Comparison of ENCODE assay signal across 24 cellular contexts in the genomic region with DNA sequence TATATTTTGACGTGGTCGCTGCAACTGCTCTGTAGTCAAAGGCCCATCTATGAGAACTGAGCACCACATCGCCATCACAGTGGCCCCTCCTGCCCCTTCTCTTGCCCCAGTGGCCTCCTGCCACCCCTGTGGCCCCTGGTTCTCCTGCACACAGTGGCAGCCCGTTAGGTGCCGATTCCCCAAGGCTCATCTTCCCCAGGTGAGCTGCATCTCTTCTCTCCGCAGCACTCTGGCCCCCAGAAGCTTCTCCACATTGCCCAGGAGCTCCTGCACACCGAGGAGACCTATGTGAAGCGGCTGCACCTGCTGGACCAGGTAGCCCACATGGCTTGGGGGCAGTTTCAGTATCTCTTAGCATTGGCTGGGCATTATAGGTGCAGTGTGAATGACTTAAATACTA. TPM values are rescaled to one million over a fixed set of nuclear protein-coding genes. Genes with fewer than 3 reads are reported as not detected.
DNase-seq lines count a peak whose midpoint lies in the region; ATAC-seq lines count a peak whose summit lies in the region.
"Had no signal": no experiment of that assay in that cellular context is flagged by ENCODE, and none has a peak within 500 bp of the region (broad histone marks: within the 10 kb centered on the region; RNA-seq: fewer than 3 reads in every experiment).

No MANE protein-coding gene starts in this region.

- peaks cover 7% of the 10 kb centered on the region for H3K9me3 Mint-ChIP-seq in activated naive CD4-positive, alpha-beta T cell treated with anti-CD3 and anti-CD28 coated beads for 36 hours
- peaks cover 0 to 4% (median 3%) of the 10 kb centered on the region in 3 donors for H3K9me3 Mint-ChIP-seq in T-cell
- H3K9me3 Mint-ChIP-seq in activated naive CD8-positive, alpha-beta T cell treated with anti-CD3 and anti-CD28 coated beads, Interleukin-2, amount 50 U/mL, for 24 hours, result peaks cover 5% of the 10 kb centered on the region
- peaks cover 4% of the 10 kb centered on the region for H3K9me3 Mint-ChIP-seq in stimulated activated effector memory CD8-positive, alpha-beta T cell treated with anti-CD3 and anti-CD28 coated beads, Interleukin-12 subunit alpha, Interleukin-12 subunit beta, amount 100 ng/mL, for 72 hours

- no peak for DNase-seq in activated naive CD4-positive, alpha-beta T cell treated with anti-CD3 and anti-CD28 coated beads for 36 hours
- no peak for DNase-seq in activated naive CD4-positive, alpha-beta T cell treated with anti-CD3 and anti-CD28 coated beads, Interleukin-2, amount 50 U/mL, for 16 hours
- no peak for DNase-seq in T-cell
- DNase-seq in activated naive CD8-positive, alpha-beta T cell treated with anti-CD3 and anti-CD28 coated beads, Interleukin-2, amount 50 U/mL, for 24 hours, result no peak
- DNase-seq in stimulated activated effector memory CD8-positive, alpha-beta T cell treated with anti-CD3 and anti-CD28 coated beads, Interleukin-12 subunit alpha, Interleukin-12 subunit beta, amount 100 ng/mL, for 72 hours (ENCODE audit: low spot score in 2 of 2), result no peak
- DNase-seq in A172 (ENCODE audit: low spot score), result no peak
- DNase-seq in mesenteric fat pad (ENCODE audit: low spot score), result no peak
- no peak for DNase-seq in HUDEP-2 (lab: John Stamatoyannopoulos, UW; ENCODE audit: unreplicated experiment in 76 of 76)
- DNase-seq: activated effector memory CD4-positive, alpha-beta T cell treated with Interleukin-2 at 50 U/mL for 16 hours; colonic mucosa; foreskin fibroblast; HCEC 1CT; head of caudate nucleus; KG1; kidney; MG63; NCI-H1105 treated with DMSO at 0.1 percent for 48 hours; NCI-H2029; NCI-H526 treated with DMSO at 0.1 percent for 48 hours; SHP77 treated with DMSO at 0.1 percent for 48 hours; stimulated activated CD4-positive, alpha-beta T cell treated with anti-CD3 and anti-CD28 coated beads, Interleukin-1b, Interleukin-23, amount 100 ng/mL, for 48 hours; substantia nigra; SW 1271 had no signal

- H3K27me3 Mint-ChIP-seq in activated naive CD4-positive, alpha-beta T cell treated with anti-CD3 and anti-CD28 coated beads for 36 hours (ENCODE audit: low read depth), result no peaks in the 10 kb centered on the region
- no peaks in the 10 kb centered on the region for H3K27me3 Mint-ChIP-seq in T-cell
- no peaks in the 10 kb centered on the region for H3K27me3 Mint-ChIP-seq in activated naive CD8-positive, alpha-beta T cell treated with anti-CD3 and anti-CD28 coated beads, Interleukin-2, amount 50 U/mL, for 24 hours

- peaks cover 62% of the 10 kb centered on the region for H3K4me1 Mint-ChIP-seq in activated naive CD4-positive, alpha-beta T cell treated with anti-CD3 and anti-CD28 coated beads for 36 hours (ENCODE audit: low read depth)
- peaks cover 62 to 75% (median 71%) of the 10 kb centered on the region in 3 donors for H3K4me1 Mint-ChIP-seq in T-cell
- peaks cover 39% of the 10 kb centered on the region for H3K4me1 Mint-ChIP-seq in activated naive CD8-positive, alpha-beta T cell treated with anti-CD3 and anti-CD28 coated beads, Interleukin-2, amount 50 U/mL, for 24 hours
- H3K4me1 Mint-ChIP-seq in stimulated activated effector memory CD8-positive, alpha-beta T cell treated with anti-CD3 and anti-CD28 coated beads, Interleukin-12 subunit alpha, Interleukin-12 subunit beta, amount 100 ng/mL, for 72 hours, result peaks cover 45% of the 10 kb centered on the region

- no peak overlapping the region for H3K4me3 Mint-ChIP-seq in activated naive CD4-positive, alpha-beta T cell treated with anti-CD3 and anti-CD28 coated beads for 36 hours
- peak overlapping the region in 1 of 3 donors; percentile 49 for H3K4me3 Mint-ChIP-seq in T-cell
- H3K4me3 Mint-ChIP-seq in activated naive CD8-positive, alpha-beta T cell treated with anti-CD3 and anti-CD28 coated beads, Interleukin-2, amount 50 U/mL, for 24 hours, result no peak overlapping the region
- no peak overlapping the region for H3K4me3 Mint-ChIP-seq in stimulated activated effector memory CD8-positive, alpha-beta T cell treated with anti-CD3 and anti-CD28 coated beads, Interleukin-12 subunit alpha, Interleukin-12 subunit beta, amount 100 ng/mL, for 72 hours

- POLR2A ChIA-PET in T-cell (lab: Charles Lee), result no interaction called here

- CTCF ChIA-PET in activated naive CD4-positive, alpha-beta T cell treated with anti-CD3 and anti-CD28 coated beads for 36 hours (lab: Charles Lee), result interaction anchor here (0.6 to 6.1 kb wide), 30 partner anchors 8 to 461 kb away, joined by 3 to 65 read pairs (median 5); a partner anchor contains a TSS
- CTCF ChIA-PET in T-cell (lab: Charles Lee), result interaction anchor here (0.6 to 2.7 kb wide), 10 partner anchors 16 to 138 kb away, joined by 3 to 18 read pairs (median 6); no protein-coding TSS in a partner anchor

- H3K27ac Mint-ChIP-seq in activated naive CD4-positive, alpha-beta T cell treated with anti-CD3 and anti-CD28 coated beads for 36 hours, result peak overlapping the region; percentile 90
- peak overlapping the region; percentile 86 to 96 for H3K27ac Mint-ChIP-seq in T-cell
- peak overlapping the region; percentile 70 for H3K27ac Mint-ChIP-seq in activated naive CD8-positive, alpha-beta T cell treated with anti-CD3 and anti-CD28 coated beads, Interleukin-2, amount 50 U/mL, for 24 hours
- H3K27ac Mint-ChIP-seq in stimulated activated effector memory CD8-positive, alpha-beta T cell treated with anti-CD3 and anti-CD28 coated beads, Interleukin-12 subunit alpha, Interleukin-12 subunit beta, amount 100 ng/mL, for 72 hours, result peak overlapping the region; percentile 90

- intact Hi-C loops in activated naive CD4-positive, alpha-beta T cell treated with anti-CD3 and anti-CD28 coated beads for 36 hours (cut with micrococcal nuclease), result loop anchor here (1.0 to 5.0 kb wide), 5 partner anchors 45 to 145 kb away; a partner anchor contains a TSS

- H3K36me3 Mint-ChIP-seq in activated naive CD4-positive, alpha-beta T cell treated with anti-CD3 and anti-CD28 coated beads for 36 hours (ENCODE audit: low read depth), result peaks cover 61% of the 10 kb centered on the region
- peaks cover 67% of the 10 kb centered on the region for H3K36me3 Mint-ChIP-seq in T-cell
- peaks cover 52% of the 10 kb centered on the region for H3K36me3 Mint-ChIP-seq in activated naive CD8-positive, alpha-beta T cell treated with anti-CD3 and anti-CD28 coated beads, Interleukin-2, amount 50 U/mL, for 24 hours (ENCODE audit: low read depth)
- H3K36me3 Mint-ChIP-seq in stimulated activated effector memory CD8-positive, alpha-beta T cell treated with anti-CD3 and anti-CD28 coated beads, Interleukin-12 subunit alpha, Interleukin-12 subunit beta, amount 100 ng/mL, for 72 hours, result peaks cover 79% of the 10 kb centered on the region

- no peak for ATAC-seq in T-cell (replicated peaks in 1 of 4)
- ATAC-seq in activated naive CD8-positive, alpha-beta T cell treated with anti-CD3 and anti-CD28 coated beads, Interleukin-2, amount 50 U/mL, for 24 hours, result no peak
- no peak for ATAC-seq in stimulated activated effector memory CD8-positive, alpha-beta T cell treated with anti-CD3 and anti-CD28 coated beads, Interleukin-12 subunit alpha, Interleukin-12 subunit beta, amount 100 ng/mL, for 72 hours

RNA-seq across cellular contexts. Expression of a gene that starts 55.4 kb away (rescaled TPM):
- 10 to 100 TPM; 57.7 to 58.8 TPM for total RNA-seq in activated naive CD4-positive, alpha-beta T cell treated with anti-CD3 and anti-CD28 coated beads for 36 hours
- 100 to 1,000 TPM; 188 to 349 (median 293) TPM for total RNA-seq in T-cell
- total RNA-seq in A172 (2014; rRNA removed; shearing (Covaris generic)), result 0.10 and 0.12 TPM in 2 replicates
- 9.8 TPM for total RNA-seq in mesenteric fat pad

RNA-seq across cellular contexts. Expression of a gene that starts 55.8 kb away (rescaled TPM):
- 10 to 100 TPM; 62.7 to 68.3 TPM for total RNA-seq in activated naive CD4-positive, alpha-beta T cell treated with anti-CD3 and anti-CD28 coated beads for 36 hours
- total RNA-seq in T-cell (10 to 100 TPM; 39.6 to 79.2 (median 71.2) TPM), mesenteric fat pad (2.0 TPM)
- not detected in 2 replicates for total RNA-seq in A172 (2014; rRNA removed; shearing (Covaris generic))
- total RNA-seq: smooth muscle cell had no signal

Comparison
In these comparisons a context has a peak if more than half of its experiments do, and no peak if none do; other contexts are left out.
1. RNA of a gene that starts 55.8 kb away (total RNA-seq): 39.6 to 79.2 TPM in T-cell and 62.7 to 68.3 TPM in activated naive CD4-positive, alpha-beta T cell treated with anti-CD3 and anti-CD28 coated beads for 36 hours; 2.0 TPM in mesenteric fat pad (single experiment) and not detected in A172; every median in the first group is over 10 times any median in the second.
2. Peak in every context shown above with its lines, with median percentiles within 50 percentile points of each other: H3K27ac Mint-ChIP-seq.